1 cellular context compared by ENCODE assay signal in the genomic region with DNA sequence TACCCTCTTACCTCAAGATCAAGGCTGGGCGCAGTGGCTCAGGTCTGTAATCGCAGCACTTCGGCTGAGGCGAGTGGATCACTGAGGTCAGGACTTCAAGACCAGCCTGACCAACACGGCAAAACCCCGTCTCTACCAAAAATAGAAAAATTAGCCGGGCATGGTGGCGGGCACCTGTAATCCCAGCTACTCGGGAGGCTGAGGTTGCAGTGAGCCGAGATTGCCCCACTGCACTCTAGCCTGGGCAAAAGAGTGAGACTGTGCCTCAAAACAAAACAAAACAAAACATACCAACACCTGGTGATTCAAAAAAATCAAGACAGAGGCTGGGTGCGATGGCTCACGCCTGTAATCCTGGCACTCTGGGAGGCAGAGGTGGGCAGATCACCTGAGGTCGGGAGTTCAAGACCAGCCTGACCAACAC.
TF ChIP-seq lines count a peak whose summit lies in the region.

No MANE protein-coding gene starts in this region.

TF ChIP-seq in liver, 16 proteins besides CTCF, POLR2A, EP300 and RAD21:
- peak in 1 of 2 donors; percentile 7 for TF ChIP-seq JUND (IDR thresholded peaks at IDR 0.05)
